In the genomic region with DNA sequence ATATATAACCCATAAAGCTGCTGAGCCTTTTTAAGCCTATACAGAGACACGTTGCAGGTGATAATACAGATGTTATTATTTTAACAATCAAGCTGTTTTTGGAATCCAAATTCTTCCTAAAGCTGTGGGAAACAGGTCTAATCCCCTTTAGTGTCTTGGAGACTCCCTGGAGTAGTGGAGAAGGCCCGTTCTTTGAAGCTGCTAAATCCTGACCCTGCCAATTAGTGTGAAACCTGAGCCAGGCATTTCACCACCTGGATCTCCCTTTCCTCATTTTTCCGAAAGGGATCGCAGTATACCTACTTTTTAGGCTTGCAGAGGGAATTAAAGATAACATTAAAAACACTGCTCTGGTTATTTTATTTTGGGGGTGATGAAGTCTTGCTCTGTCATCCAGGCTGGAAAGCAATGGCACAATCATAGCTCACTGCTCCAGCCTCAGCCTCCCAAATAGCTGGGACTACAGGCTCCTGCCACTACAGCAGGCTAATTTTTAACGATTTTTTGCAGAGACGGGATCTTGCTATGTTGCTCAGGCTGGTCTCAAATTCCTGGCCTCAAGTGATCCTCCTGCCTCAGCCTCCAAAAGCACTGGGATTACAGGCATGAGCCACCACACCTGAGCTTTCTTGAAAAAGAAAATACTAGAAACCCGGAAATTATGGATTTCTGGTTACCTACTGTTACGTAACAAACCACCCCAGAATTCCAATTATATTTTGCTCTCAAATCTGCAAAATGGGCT, we compare ENCODE assay signal across 8 cellular contexts. TPM values are rescaled to one million over a fixed set of nuclear protein-coding genes. Genes with fewer than 3 reads are reported as not detected.
DNase-seq lines count a peak whose midpoint lies in the region; ATAC-seq and TF ChIP-seq lines count a peak whose summit lies in the region.

No MANE protein-coding gene starts in this region.

- no peaks in the 10 kb centered on the region for H3K27me3 ChIP-seq in CD4-positive, alpha-beta T cell (ENCODE audit: control insufficient read depth, insufficient read depth, low read length)
- H3K27me3 ChIP-seq in aorta (ENCODE audit: control insufficient read depth in 1 of 2, insufficient read depth in 2 of 2, low read length in 1 of 2): no peaks in the 10 kb centered on the region

- ATAC-seq in CD4-positive, alpha-beta T cell (ENCODE audit: poor library complexity): no peak
- ATAC-seq in central memory CD8-positive, alpha-beta T cell (replicated peaks; ENCODE audit: extremely low read depth, poor library complexity, severe bottlenecking): no peak
- no peak for ATAC-seq in natural killer cell treated with Interleukin-12 subunit alpha and Interleukin-12 subunit beta and Interleukin-15 and Interleukin-18, amount 100 ng/mL, for 72 hours
- ATAC-seq in sciatic nerve (no peak), aorta (ENCODE audit: low FRiP score) (no peak)

- H3K36me3 Mint-ChIP-seq in CD4-positive, alpha-beta T cell (ENCODE audit: low read depth): peaks cover 28% of the 10 kb centered on the region
- peaks cover 26% of the 10 kb centered on the region for H3K36me3 Mint-ChIP-seq in central memory CD8-positive, alpha-beta T cell (ENCODE audit: insufficient read depth)
- peaks cover 5% of the 10 kb centered on the region for H3K36me3 Mint-ChIP-seq in natural killer cell treated with Interleukin-12 subunit alpha and Interleukin-12 subunit beta and Interleukin-15 and Interleukin-18, amount 100 ng/mL, for 72 hours

- no peaks in the 10 kb centered on the region for H3K27me3 Mint-ChIP-seq in CD4-positive, alpha-beta T cell
- H3K27me3 Mint-ChIP-seq in central memory CD8-positive, alpha-beta T cell: no peaks in the 10 kb centered on the region
- no peaks in the 10 kb centered on the region for H3K27me3 Mint-ChIP-seq in natural killer cell treated with Interleukin-12 subunit alpha and Interleukin-12 subunit beta and Interleukin-15 and Interleukin-18, amount 100 ng/mL, for 72 hours

- no peaks in the 10 kb centered on the region for H3K9me3 Mint-ChIP-seq in CD4-positive, alpha-beta T cell
- no peaks in the 10 kb centered on the region for H3K9me3 Mint-ChIP-seq in central memory CD8-positive, alpha-beta T cell
- H3K9me3 Mint-ChIP-seq in natural killer cell treated with Interleukin-12 subunit alpha and Interleukin-12 subunit beta and Interleukin-15 and Interleukin-18, amount 100 ng/mL, for 72 hours: no peaks in the 10 kb centered on the region

- H3K27ac ChIP-seq in CD4-positive, alpha-beta T cell (ENCODE audit: low read depth, low read length): peak overlapping the region; percentile 92
- no peak overlapping the region for H3K27ac ChIP-seq in aorta (ENCODE audit: low read depth in 1 of 2, low read length in 2 of 2)

- peaks cover 58% of the 10 kb centered on the region for H3K4me1 Mint-ChIP-seq in CD4-positive, alpha-beta T cell (ENCODE audit: low read depth)
- H3K4me1 Mint-ChIP-seq in central memory CD8-positive, alpha-beta T cell: peaks cover 26% of the 10 kb centered on the region
- H3K4me1 Mint-ChIP-seq in natural killer cell treated with Interleukin-12 subunit alpha and Interleukin-12 subunit beta and Interleukin-15 and Interleukin-18, amount 100 ng/mL, for 72 hours (ENCODE audit: low read depth in 2 of 2): peaks cover 30% of the 10 kb centered on the region in 2 donors

- no peak for TF ChIP-seq CTCF in CD4-positive, alpha-beta T cell (IDR thresholded peaks at IDR 0.05)
- TF ChIP-seq CTCF in LNCaP clone FGC (IDR thresholded peaks at IDR 0.05; ENCODE audit: control insufficient read depth, extremely low read depth, insufficient read depth): no peak

- POLR2A ChIA-PET in CD4-positive, alpha-beta T cell (lab: Charles Lee): interaction anchor here (0.8 to 1.7 kb wide), 6 partner anchors 48 to 199 kb away, joined by 3 to 6 read pairs (median 3); a partner anchor contains a TSS

- DNase-seq in CD4-positive, alpha-beta T cell: no peak
- DNase-seq in LNCaP clone FGC (ENCODE audit: low read depth) (no peak), AG08395 (ENCODE audit: low spot score) (no peak), sciatic nerve (ENCODE audit: low spot score) (no peak), aorta (no peak), SIG-M5 treated with dmso at 0.1 percent for 504 hours (lab: John Stamatoyannopoulos, UW; ENCODE audit: unreplicated experiment) (no peak)
- DNase-seq in central memory CD8-positive, alpha-beta T cell (ENCODE audit: low spot score in 2 of 2): no peak
- DNase-seq in natural killer cell treated with Interleukin-12 subunit alpha and Interleukin-12 subunit beta and Interleukin-15 and Interleukin-18, amount 100 ng/mL, for 72 hours (ENCODE audit: low spot score): no peak

- no peaks in the 10 kb centered on the region for H3K9me3 ChIP-seq in CD4-positive, alpha-beta T cell (ENCODE audit: control insufficient read depth, low read length)
- H3K9me3 ChIP-seq in aorta (ENCODE audit: control insufficient read depth, low read length): no peaks in the 10 kb centered on the region

- H3K36me3 ChIP-seq in aorta (ENCODE audit: control insufficient read depth in 1 of 2, insufficient read depth in 2 of 2, low read length in 1 of 2): no peaks in the 10 kb centered on the region

- WGBS in aorta, 2 donors: 65 to 67% methylated on average over 8 of the region's 8 CpGs

- H3K4me1 ChIP-seq in aorta (ENCODE audit: control insufficient read depth in 1 of 2, insufficient read depth in 2 of 2, low read length in 2 of 2): no peaks in the 10 kb centered on the region

- H3K4me3 Mint-ChIP-seq in CD4-positive, alpha-beta T cell: peak overlapping the region; percentile 91
- peak overlapping the region; percentile 84 for H3K4me3 Mint-ChIP-seq in central memory CD8-positive, alpha-beta T cell
- peak overlapping the region; percentile 92 for H3K4me3 Mint-ChIP-seq in natural killer cell treated with Interleukin-12 subunit alpha and Interleukin-12 subunit beta and Interleukin-15 and Interleukin-18, amount 100 ng/mL, for 72 hours

- peak overlapping the region; percentile 97 for H3K27ac Mint-ChIP-seq in CD4-positive, alpha-beta T cell
- H3K27ac Mint-ChIP-seq in central memory CD8-positive, alpha-beta T cell (ENCODE audit: low read depth): no peak overlapping the region
- peak overlapping the region; percentile 91 to 94 for H3K27ac Mint-ChIP-seq in natural killer cell treated with Interleukin-12 subunit alpha and Interleukin-12 subunit beta and Interleukin-15 and Interleukin-18, amount 100 ng/mL, for 72 hours

- H3K4me3 ChIP-seq in LNCaP clone FGC (ENCODE audit: low read depth, low read length) (peak overlapping the region; percentile 92), aorta (ENCODE audit: low read length in 2 of 2) (no peak overlapping the region)

- CTCF ChIA-PET in CD4-positive, alpha-beta T cell (lab: Charles Lee): interaction anchor here (0.8 to 1.2 kb wide), 2 partner anchors 30 to 40 kb away, joined by 3 read pairs; no protein-coding TSS in a partner anchor

- intact Hi-C loops in CD4-positive, alpha-beta T cell (cut with DNase I, micrococcal nuclease): loop anchor here (2.0 to 10.0 kb wide), 5 partner anchors 63 to 983 kb away; a partner anchor contains a TSS
- intact Hi-C loops in sciatic nerve (cut with DNase I) (no loop called here), aorta (cut with DNase I) (no loop called here)

RNA-seq across cellular contexts. Expression of a gene that starts 1.7 kb away (rescaled TPM):
- total RNA-seq in CD4-positive, alpha-beta T cell: 10 to 100 TPM in 1 of 2 experiments, 1 to 10 TPM in 1; 9.4 to 10.6 TPM
- total RNA-seq in natural killer cell treated with Interleukin-12 subunit alpha and Interleukin-12 subunit beta and Interleukin-15 and Interleukin-18, amount 100 ng/mL, for 72 hours: 100 to 1,000 TPM in 1 of 2 donors, 10 to 100 TPM in 1; 83.4 to 107 TPM
- total RNA-seq in sciatic nerve (38.9 TPM), aorta (10 to 100 TPM; 32.0 to 34.9 TPM)
- 10 to 100 TPM; 12.6 to 13.5 TPM for polyA plus RNA-seq in aorta

RNA-seq across cellular contexts. Expression of a gene that starts 4.9 kb away (rescaled TPM):
- total RNA-seq in CD4-positive, alpha-beta T cell: 100 to 1,000 TPM; 281 to 291 TPM
- 100 to 1,000 TPM; 213 to 332 TPM for total RNA-seq in natural killer cell treated with Interleukin-12 subunit alpha and Interleukin-12 subunit beta and Interleukin-15 and Interleukin-18, amount 100 ng/mL, for 72 hours
- 49.8 TPM for total RNA-seq in sciatic nerve
- 10 to 100 TPM; 25.7 to 50.3 TPM for total RNA-seq in aorta
- 100 to 1,000 TPM in 1 of 2 donors, 10 to 100 TPM in 1; 17.5 to 116 TPM for polyA plus RNA-seq in aorta

Comparison
In these comparisons a context has a peak if more than half of its experiments do, and no peak if none do; other contexts are left out.
1. intact Hi-C loops: an anchor here in CD4-positive, alpha-beta T cell (2.0 to 10.0 kb wide); none called in sciatic nerve and aorta.